11 cellular contexts compared by ENCODE assay signal in genomic region chr1:156492013-156492590, GRCh38. TPM values are rescaled to one million over a fixed set of nuclear protein-coding genes. Genes with fewer than 3 reads are reported as not detected.
DNase-seq lines count a peak whose midpoint lies in the region; ATAC-seq, FAIRE-seq and TF ChIP-seq lines count a peak whose summit lies in the region.
"Had no signal": no experiment of that assay in that cellular context is flagged by ENCODE, and none has a peak within 500 bp of the region (broad histone marks: within the 10 kb centered on the region; RNA-seq: fewer than 3 reads in every experiment).

No MANE protein-coding gene starts in this region.

- peaks cover 21% of the 10 kb centered on the region for H3K9me1 ChIP-seq in K562 (ENCODE audit: control insufficient read depth, insufficient read depth, low read length)

- peak overlapping the region; percentile 45 for H3K4me2 ChIP-seq in K562 (ENCODE audit: insufficient read depth, low read length)

- H3K4me1 ChIP-seq in K562 (replicated peaks in 1 of 2; ENCODE audit: control insufficient read depth in 2 of 2, insufficient read depth in 2 of 2, low read length in 2 of 2): peaks cover 73 to 81% of the 10 kb centered on the region in 2 experiments
- H3K4me1 ChIP-seq: HAP-1 had no signal

- H3K9me3 Mint-ChIP-seq in HFFc6: no peaks in the 10 kb centered on the region
- no peaks in the 10 kb centered on the region for H3K9me3 Mint-ChIP-seq in natural killer cell treated with Interleukin-12 subunit alpha and Interleukin-12 subunit beta and Interleukin-15 and Interleukin-18, amount 100 ng/mL, for 72 hours

- ATAC-seq in K562 (peak; percentile 7; the same call in 2 of the 3 replicates), GM18519 (IDR thresholded peaks at IDR 0.05; ENCODE audit: low FRiP score, unreplicated experiment) (no peak), HG03442 (IDR thresholded peaks at IDR 0.05; ENCODE audit: unreplicated experiment) (no peak)
- no peak for ATAC-seq in natural killer cell treated with Interleukin-12 subunit alpha and Interleukin-12 subunit beta and Interleukin-15 and Interleukin-18, amount 100 ng/mL, for 72 hours

- peak overlapping the region; percentile 27; a peak in 3 of 4 replicates for H3K9ac ChIP-seq in K562 (ENCODE audit: insufficient read depth in 1 of 2, low read depth in 2 of 2, low read length in 2 of 2)

- no peak for TF ChIP-seq EP300 in K562 (IDR thresholded peaks at IDR 0.05; ENCODE audit: low read length)

- no peak for DNase-seq in HFFc6
- no peak for DNase-seq in K562 (ENCODE audit: extremely low read depth in 1 of 4, low spot score in 3 of 4)
- no peak for DNase-seq in natural killer cell treated with Interleukin-12 subunit alpha and Interleukin-12 subunit beta and Interleukin-15 and Interleukin-18, amount 100 ng/mL, for 72 hours (ENCODE audit: low spot score)
- DNase-seq in dermis blood vessel endothelial cell: no peak
- DNase-seq in cerebellum (ENCODE audit: low spot score): no peak
- DNase-seq: NCI-H2107 had no signal

- no peak overlapping the region for H2AFZ ChIP-seq in K562 (ENCODE audit: low read depth, low read length)

- no peaks in the 10 kb centered on the region for H3K9me3 ChIP-seq in K562 (replicated peaks; ENCODE audit: control insufficient read depth, insufficient read depth, low read depth, low read length)
- H3K9me3 ChIP-seq: HAP-1 had no signal

- TSS peak; percentile 100 for BruUV-seq in K562 (replicated peaks; lab: Mats Ljungman, UMichigan)

- peaks cover 90% of the 10 kb centered on the region for H3K4me1 Mint-ChIP-seq in HFFc6 (ENCODE audit: low read depth)
- peaks cover 83 to 84% of the 10 kb centered on the region in 2 donors for H3K4me1 Mint-ChIP-seq in natural killer cell treated with Interleukin-12 subunit alpha and Interleukin-12 subunit beta and Interleukin-15 and Interleukin-18, amount 100 ng/mL, for 72 hours (ENCODE audit: low read depth in 2 of 2)

- intact Hi-C loops in K562 (cut with micrococcal nuclease): no loop called here

- CTCF ChIA-PET in K562 (lab: Yijun Ruan, JAX; ENCODE audit: low intra/inter-chr PET ratio): no interaction called here

- no peak for FAIRE-seq in K562 (lab: Jason Lieb, UNC)

- H3K36me3 ChIP-seq in K562 (ENCODE audit: control insufficient read depth, insufficient read depth, low read length): peaks cover 10% of the 10 kb centered on the region; the same call in 2 of the 3 replicates
- H3K36me3 ChIP-seq: HAP-1 had no signal

- TF ChIP-seq RAD21 in K562 (CRISPR knock-in tag; conservative IDR thresholded peaks at IDR 0.05 in 1 of 2, IDR thresholded peaks at IDR 0.05 in 1 of 2): no peak

- H3K27ac Mint-ChIP-seq in HFFc6: peak overlapping the region; percentile 80; the same call in 1 of the 2 replicates
- peak overlapping the region; percentile 91 to 98 for H3K27ac Mint-ChIP-seq in natural killer cell treated with Interleukin-12 subunit alpha and Interleukin-12 subunit beta and Interleukin-15 and Interleukin-18, amount 100 ng/mL, for 72 hours

- peaks cover 19% of the 10 kb centered on the region for H3K36me3 Mint-ChIP-seq in HFFc6 (ENCODE audit: low read depth)
- H3K36me3 Mint-ChIP-seq in natural killer cell treated with Interleukin-12 subunit alpha and Interleukin-12 subunit beta and Interleukin-15 and Interleukin-18, amount 100 ng/mL, for 72 hours: no peaks in the 10 kb centered on the region

- H3K27me3 ChIP-seq in K562 (ENCODE audit: control insufficient read depth in 2 of 2, insufficient read depth in 2 of 2, low read length in 2 of 2): no peaks in the 10 kb centered on the region

- peak; percentile 77 for TF ChIP-seq POLR2A in K562 (conservative IDR thresholded peaks at IDR 0.05)

- TF ChIP-seq CTCF in 22Rv1 (IDR thresholded peaks at IDR 0.05): no peak
- no peak for TF ChIP-seq CTCF in HFFc6 (IDR thresholded peaks at IDR 0.05)
- TF ChIP-seq CTCF in K562 (IDR thresholded peaks at IDR 0.05 in 2 of 3, conservative IDR thresholded peaks at IDR 0.05 in 1 of 3; ENCODE audit: insufficient read depth in 2 of 3, low read depth in 1 of 3, low read length in 3 of 3): no peak

- H3K27me3 Mint-ChIP-seq in HFFc6 (ENCODE audit: insufficient read depth): peaks cover 8% of the 10 kb centered on the region
- H3K27me3 Mint-ChIP-seq in natural killer cell treated with Interleukin-12 subunit alpha and Interleukin-12 subunit beta and Interleukin-15 and Interleukin-18, amount 100 ng/mL, for 72 hours: no peaks in the 10 kb centered on the region

- H3K4me3 ChIP-seq in K562: no peak overlapping the region
- H3K4me3 ChIP-seq: HAP-1 had no signal

- peaks cover 52% of the 10 kb centered on the region for H4K20me1 ChIP-seq in K562 (replicated peaks; ENCODE audit: control insufficient read depth, insufficient read depth, low read length)

- H3K27ac ChIP-seq in 22Rv1 (0 out of 2 replicates have a peak overlapping the region, but pooled peaks have one; percentile 29), K562 (ENCODE audit: extremely low read depth, low read depth, low read length) (peak overlapping the region; percentile 71)
- H3K27ac ChIP-seq: C4-2B had no signal

- H3K4me3 Mint-ChIP-seq in HFFc6: 0 out of 2 replicates have a peak overlapping the region, but pooled peaks have one; percentile 27
- peak overlapping the region; percentile 81 for H3K4me3 Mint-ChIP-seq in natural killer cell treated with Interleukin-12 subunit alpha and Interleukin-12 subunit beta and Interleukin-15 and Interleukin-18, amount 100 ng/mL, for 72 hours

- in situ Hi-C loops in K562 (cut with MboI): no loop called here

- H3K79me2 ChIP-seq in K562 (ENCODE audit: control insufficient read depth, insufficient read depth, low read length): peaks cover 96% of the 10 kb centered on the region

- WGBS in K562 (ENCODE audit: insufficient coverage, low coverage, missing lambda C conversion rate): 28% methylated on average over 6 of the region's 6 CpGs

- POLR2A ChIA-PET in K562 (lab: Yijun Ruan, JAX): interaction anchor here (0.6 to 7.3 kb wide), 7 partner anchors 9 to 99 kb away, joined by 3 to 62 read pairs (median 4); partner anchors contain the start of genes MEF2D and NAXE

TF ChIP-seq in K562, 482 proteins besides CTCF, POLR2A, EP300 and RAD21 (continues in another document):
- TF ChIP-seq HNRNPUL1 (IDR thresholded peaks at IDR 0.05; ENCODE audit: low read length) (no peak), ZHX1 (conservative IDR thresholded peaks at IDR 0.05; ENCODE audit: low read length) (no peak)

RNA-seq across cellular contexts. Expression of gene MEF2D, which starts 8.5 kb away (rescaled TPM):
- 10 to 100 TPM; 50.0 to 60.1 (median 56.8) TPM for total RNA-seq in HFFc6 (2021; fragmentation: NEBNext Ultra II Directional; extraction: Animal tissue kit (Norgen Biotek cat#: 25700))
- total RNA-seq in K562 (2011; cell fraction: chromatin; rRNA removed; ENCODE audit: low replicate concordance): 11.7 and 23.2 TPM in 2 replicates
- 10.0 and 13.7 TPM in 2 replicates for total RNA-seq in K562 (2011; cell fraction: nucleolus; rRNA removed)
- 14.1 and 18.8 TPM in 2 replicates for total RNA-seq in K562 (2011; cell fraction: nucleoplasm; rRNA removed)
- total RNA-seq in K562 (2014; rRNA removed) (5.4 and 6.5 TPM in 2 replicates), K562 (2014; rRNA removed; fragmentation: Illumina TruSeq; extraction: Trizol) (1.3 and 1.7 TPM in 2 replicates), K562 (2015; rRNA removed; fragmentation: Illumina TruSeq; extraction: Trizol) (2.6 and 2.7 TPM in 2 replicates), K562 (2021) (13.8 and 19.5 TPM in 2 replicates), dermis blood vessel endothelial cell (10.7 and 11.6 TPM in 2 replicates), cerebellum (6.5 TPM)
- polyA plus RNA-seq in K562 (2011; rRNA removed) (2.2 and 4.6 TPM in 2 replicates), K562 (2014; fragmentation: Illumina TruSeq; extraction: Trizol) (5.0 and 8.2 TPM in 2 replicates), K562 (2014; fragmentation: Nextera tagmentation; extraction: Ambion mirVana) (under 1 TPM; 0.10 TPM), K562 (2014; rRNA removed) (6.0 and 8.2 TPM in 2 replicates)
- polyA plus RNA-seq in K562 (2011; cell fraction: cytosol; rRNA removed): 3.8 and 6.0 TPM in 2 replicates
- 8.5 and 14.0 TPM in 2 replicates for polyA plus RNA-seq in K562 (2011; cell fraction: nucleus; rRNA removed)
- 8.7 and 11.3 TPM in 2 replicates for polyA plus RNA-seq in K562 (2012)
- 2.8 and 3.4 TPM in 2 replicates for polyA minus RNA-seq in K562 (2011; rRNA and poly(A)+ RNA removed)
- 3.1 and 5.6 TPM in 2 replicates for polyA minus RNA-seq in K562 (2011; cell fraction: cytosol; rRNA and poly(A)+ RNA removed)
- 4.6 and 7.7 TPM in 2 replicates for polyA minus RNA-seq in K562 (2011; cell fraction: nucleus; rRNA and poly(A)+ RNA removed)
- 10 to 100 TPM; 48.1 to 62.2 TPM for total RNA-seq in natural killer cell treated with Interleukin-12 subunit alpha and Interleukin-12 subunit beta and Interleukin-15 and Interleukin-18, amount 100 ng/mL, for 72 hours
